Comparison of ENCODE assay signal across 1 cellular context in the genomic region with DNA sequence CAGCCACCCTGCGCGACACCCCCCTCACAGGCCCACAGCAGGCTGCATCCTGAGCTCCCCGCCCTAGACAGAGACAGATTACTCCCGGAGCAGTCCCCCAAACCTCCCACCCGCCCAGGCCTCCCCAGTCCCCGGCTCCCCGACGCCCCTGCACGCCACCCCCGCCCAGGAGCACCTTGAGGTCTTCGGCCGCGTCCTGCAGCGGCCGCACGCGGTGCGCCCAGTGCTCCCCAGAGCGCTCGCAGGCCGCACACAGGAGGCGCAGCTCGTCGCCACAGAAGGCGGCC.
TF ChIP-seq lines count a peak whose summit lies in the region.

No MANE protein-coding gene starts in this region.

TF ChIP-seq in endothelial cell of umbilical vein, 7 proteins besides CTCF, POLR2A, EP300 and RAD21 (continued from another document):
- TF ChIP-seq POLR2AphosphoS5 (IDR thresholded peaks at IDR 0.05; ENCODE audit: insufficient read depth, low read depth, low read length) (no peak), FOS (IDR thresholded peaks at IDR 0.05; ENCODE audit: borderline replicate concordance, insufficient read depth, low read length) (no peak), GATA2 (IDR thresholded peaks at IDR 0.05; ENCODE audit: insufficient read depth, insufficient read length, low read depth, low read length) (no peak), MYC (IDR thresholded peaks at IDR 0.05; ENCODE audit: low read depth, low read length) (no peak)
